Comparison of ENCODE assay signal across 26 cellular contexts in the genomic region with DNA sequence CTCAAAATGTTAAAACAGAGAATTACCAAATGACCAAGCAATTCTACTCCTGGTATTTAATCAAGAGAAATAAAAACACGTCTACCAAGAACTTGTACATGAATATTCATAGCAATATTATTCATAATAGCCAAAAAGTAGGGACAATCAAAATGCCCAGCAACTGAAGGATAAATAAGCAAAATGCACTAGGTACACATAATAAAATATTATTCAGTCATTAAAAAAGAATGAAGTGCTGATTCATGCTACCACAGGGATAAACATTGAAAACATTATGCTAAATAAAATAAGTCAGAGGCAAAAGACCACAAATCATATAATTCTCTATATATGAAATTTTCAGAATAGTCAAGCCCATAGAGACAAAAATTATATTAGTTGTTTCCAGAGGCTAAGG.
"Had no signal": no experiment of that assay in that cellular context is flagged by ENCODE, and none has a peak within 500 bp of the region (broad histone marks: within the 10 kb centered on the region; RNA-seq: fewer than 3 reads in every experiment).

No MANE protein-coding gene starts in this region.

- H3K4me2 ChIP-seq: hepatocyte had no signal

- H3K27ac ChIP-seq: hepatocyte, lower lobe of right lung, pancreas, prostate gland, spleen, suprapubic skin, thoracic aorta, tibial artery, upper lobe of right lung had no signal

- H3K27ac Mint-ChIP-seq: naive thymus-derived CD8-positive, alpha-beta T cell; nephron; stimulated activated effector memory CD8-positive, alpha-beta T cell treated with anti-CD3 and anti-CD28 coated beads, Interleukin-12 subunit alpha, Interleukin-12 subunit beta, amount 100 ng/mL, for 72 hours; stimulated activated naive CD8-positive, alpha-beta T cell treated with anti-CD3 and anti-CD28 coated beads, Interleukin-15, Interleukin-2, amounts not matched to agents 100 ng/mL and 50 ng/mL, for 24 hours had no signal

- H3K27me3 ChIP-seq: hepatocyte, pancreas, spleen, suprapubic skin, tibial artery, upper lobe of right lung had no signal

- H3K4me3 Mint-ChIP-seq: naive thymus-derived CD8-positive, alpha-beta T cell; nephron; neural crest cell; stimulated activated effector memory CD8-positive, alpha-beta T cell treated with anti-CD3 and anti-CD28 coated beads, Interleukin-12 subunit alpha, Interleukin-12 subunit beta, amount 100 ng/mL, for 72 hours; stimulated activated naive CD8-positive, alpha-beta T cell treated with anti-CD3 and anti-CD28 coated beads, Interleukin-15, Interleukin-2, amounts not matched to agents 100 ng/mL and 50 ng/mL, for 24 hours had no signal

- H3K9me3 ChIP-seq: lower lobe of right lung, pancreas, prostate gland, suprapubic skin, thoracic aorta, upper lobe of right lung had no signal

- H3K27me3 Mint-ChIP-seq: naive thymus-derived CD8-positive, alpha-beta T cell; stimulated activated naive CD8-positive, alpha-beta T cell treated with anti-CD3 and anti-CD28 coated beads, Interleukin-15, Interleukin-2, amounts not matched to agents 100 ng/mL and 50 ng/mL, for 24 hours had no signal

- H3K36me3 ChIP-seq: lower lobe of right lung, pancreas, prostate gland, thoracic aorta, upper lobe of right lung had no signal

- DNase-seq: kidney glomerular epithelial cell; left cardiac atrium; lower lobe of right lung; mammary epithelial cell; mesenchymal stem cell; naive thymus-derived CD8-positive, alpha-beta T cell; nucleus accumbens; pancreas; posterior cingulate gyrus; retina; right cardiac atrium; small intestine; spleen; stimulated activated CD4-positive, alpha-beta T cell treated with anti-CD3 and anti-CD28 coated beads, Interleukin-4, amount 100 ng/mL, for 24 hours; stimulated activated naive CD4-positive, alpha-beta T cell; tibial artery; trophoblast cell; upper lobe of right lung had no signal

- H3K36me3 Mint-ChIP-seq: stimulated activated effector memory CD8-positive, alpha-beta T cell treated with anti-CD3 and anti-CD28 coated beads, Interleukin-12 subunit alpha, Interleukin-12 subunit beta, amount 100 ng/mL, for 72 hours had no signal

- H3K4me1 Mint-ChIP-seq: nephron; neural crest cell; stimulated activated effector memory CD8-positive, alpha-beta T cell treated with anti-CD3 and anti-CD28 coated beads, Interleukin-12 subunit alpha, Interleukin-12 subunit beta, amount 100 ng/mL, for 72 hours had no signal

- H3K4me3 ChIP-seq: hepatocyte, lower lobe of right lung, pancreas, prostate gland, spleen, suprapubic skin, thoracic aorta, tibial artery, upper lobe of right lung had no signal

- H3K4me1 ChIP-seq: lower lobe of right lung, prostate gland, spleen, suprapubic skin, upper lobe of right lung had no signal
